20 cellular contexts compared by ENCODE assay signal in the genomic region with DNA sequence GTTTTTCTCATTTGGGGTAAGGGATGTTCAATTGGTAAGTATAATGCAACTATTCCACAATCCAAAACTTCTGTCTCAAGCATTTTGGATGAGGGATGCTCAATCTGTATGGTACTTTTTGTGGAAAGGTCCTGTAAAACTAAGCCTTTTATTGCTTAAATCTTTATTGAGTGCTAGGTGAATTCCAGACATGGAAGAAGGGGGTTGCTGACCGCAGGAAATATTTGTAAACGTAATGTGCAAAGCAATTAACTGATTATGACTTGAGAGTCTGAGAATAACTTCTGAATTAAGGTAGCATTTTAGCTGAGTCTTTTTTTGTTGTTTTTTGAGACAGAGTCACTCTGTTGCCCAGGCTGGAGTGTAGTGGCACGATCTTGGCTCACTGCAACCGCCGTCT. TPM values are rescaled to one million over a fixed set of nuclear protein-coding genes. Genes with fewer than 3 reads are reported as not detected.
DNase-seq lines count a peak whose midpoint lies in the region; ATAC-seq and TF ChIP-seq lines count a peak whose summit lies in the region.
"Had no signal": no experiment of that assay in that cellular context is flagged by ENCODE, and none has a peak within 500 bp of the region (broad histone marks: within the 10 kb centered on the region; RNA-seq: fewer than 3 reads in every experiment).

No MANE protein-coding gene starts in this region.

- peaks cover 5% of the 10 kb centered on the region for H3K36me3 ChIP-seq in CD8-positive, alpha-beta memory T cell (ENCODE audit: insufficient read depth, low read length)
- H3K36me3 ChIP-seq in iPS-20b (ENCODE audit: insufficient read depth, low read depth, low read length) (peaks cover 72% of the 10 kb centered on the region), esophagus squamous epithelium (peaks cover 0 to 20% (median 4%) of the 10 kb centered on the region in 3 donors)

- H3K36me3 Mint-ChIP-seq in activated CD4-positive, alpha-beta T cell treated with anti-CD3 and anti-CD28 coated beads for 36 hours (ENCODE audit: low read depth), result peaks cover 54% of the 10 kb centered on the region
- H3K36me3 Mint-ChIP-seq in CD8-positive, alpha-beta memory T cell, result peaks cover 4 to 43% (median 10%) of the 10 kb centered on the region in 3 donors
- H3K36me3 Mint-ChIP-seq in activated CD8-positive, alpha-beta T cell treated with anti-CD3 and anti-CD28 coated beads for 36 hours (ENCODE audit: low read depth), result peaks cover 55% of the 10 kb centered on the region

- H3K4me1 Mint-ChIP-seq in activated CD4-positive, alpha-beta T cell treated with anti-CD3 and anti-CD28 coated beads for 36 hours, result peaks cover 72% of the 10 kb centered on the region
- peaks cover 56 to 81% (median 74%) of the 10 kb centered on the region in 3 donors for H3K4me1 Mint-ChIP-seq in CD8-positive, alpha-beta memory T cell
- peaks cover 61% of the 10 kb centered on the region for H3K4me1 Mint-ChIP-seq in activated CD8-positive, alpha-beta T cell treated with anti-CD3 and anti-CD28 coated beads for 36 hours (ENCODE audit: low read depth)

- H3K4me1 ChIP-seq in CD8-positive, alpha-beta memory T cell (ENCODE audit: insufficient read depth, low read length), result peaks cover 69% of the 10 kb centered on the region
- H3K4me1 ChIP-seq in iPS-20b (ENCODE audit: insufficient read depth, low read length), result peaks cover 35% of the 10 kb centered on the region
- H3K4me1 ChIP-seq in esophagus squamous epithelium, result peaks cover 29 to 80% (median 35%) of the 10 kb centered on the region in 3 donors

- H3K4me3 Mint-ChIP-seq in activated CD4-positive, alpha-beta T cell treated with anti-CD3 and anti-CD28 coated beads for 36 hours, result no peak overlapping the region
- peak overlapping the region; percentile 18 to 77 (median 40) for H3K4me3 Mint-ChIP-seq in CD8-positive, alpha-beta memory T cell
- peak overlapping the region; percentile 15 for H3K4me3 Mint-ChIP-seq in activated CD8-positive, alpha-beta T cell treated with anti-CD3 and anti-CD28 coated beads for 36 hours
- H3K4me3 Mint-ChIP-seq: CD14-positive monocyte had no signal

- peak overlapping the region; percentile 77 for H3K27ac Mint-ChIP-seq in activated CD4-positive, alpha-beta T cell treated with anti-CD3 and anti-CD28 coated beads for 36 hours
- H3K27ac Mint-ChIP-seq in CD8-positive, alpha-beta memory T cell, result peak overlapping the region; percentile 25 to 88 (median 68)
- peak overlapping the region; percentile 46 for H3K27ac Mint-ChIP-seq in activated CD8-positive, alpha-beta T cell treated with anti-CD3 and anti-CD28 coated beads for 36 hours

- no peaks in the 10 kb centered on the region for H3K27me3 ChIP-seq in CD8-positive, alpha-beta memory T cell (ENCODE audit: insufficient read depth, low read length, poor library complexity, severe bottlenecking)
- H3K27me3 ChIP-seq in iPS-20b (ENCODE audit: insufficient read depth, low read length) (no peaks in the 10 kb centered on the region), esophagus squamous epithelium (no peaks in the 10 kb centered on the region)
- H3K27me3 ChIP-seq: neutrophil, upper lobe of right lung had no signal

- no peak for DNase-seq in activated CD4-positive, alpha-beta T cell treated with anti-CD3 and anti-CD28 coated beads for 36 hours
- DNase-seq in activated CD4-positive, alpha-beta T cell treated with anti-CD3 and anti-CD28 coated beads for 4 hours, result no peak
- no peak for DNase-seq in CD8-positive, alpha-beta memory T cell
- no peak for DNase-seq in activated CD8-positive, alpha-beta T cell treated with anti-CD3 and anti-CD28 coated beads for 36 hours
- DNase-seq in hippocampal formation (lab: John Stamatoyannopoulos, UW) (no peak), esophagus squamous epithelium (lab: John Stamatoyannopoulos, UW) (no peak)
- DNase-seq in activated effector memory CD4-positive, alpha-beta T cell treated with Interleukin-2 at 50 U/mL for 16 hours, result no peak
- DNase-seq: central memory CD4-positive, alpha-beta T cell; DMS79; Karpas-422; NCI-H1105 treated with DMSO at 0.1 percent for 48 hours; retina; stimulated activated naive CD4-positive, alpha-beta T cell; upper lobe of right lung had no signal

- WGBS in esophagus squamous epithelium, 2 donors, result 86 to 91% methylated on average over 5 of the region's 5 CpGs

- POLR2A ChIA-PET in activated CD4-positive, alpha-beta T cell treated with anti-CD3 and anti-CD28 coated beads for 36 hours (lab: Charles Lee), result no interaction called here
- POLR2A ChIA-PET in CD8-positive, alpha-beta memory T cell (lab: Charles Lee), result interaction anchor here (0.6 to 1.0 kb wide), 2 partner anchors 9 to 98 kb away, joined by 5 to 6 read pairs; no protein-coding TSS in a partner anchor
- POLR2A ChIA-PET in activated CD8-positive, alpha-beta T cell treated with anti-CD3 and anti-CD28 coated beads for 36 hours (lab: Charles Lee), result no interaction called here

- no peak for TF ChIP-seq CTCF in activated CD8-positive, alpha-beta T cell treated with anti-CD3 and anti-CD28 coated beads for 36 hours (IDR thresholded peaks at IDR 0.05)
- no peak for TF ChIP-seq CTCF in esophagus squamous epithelium (IDR thresholded peaks at IDR 0.05)

- H3K9me3 Mint-ChIP-seq in activated CD4-positive, alpha-beta T cell treated with anti-CD3 and anti-CD28 coated beads for 36 hours (ENCODE audit: low read depth), result no peaks in the 10 kb centered on the region
- no peaks in the 10 kb centered on the region for H3K9me3 Mint-ChIP-seq in CD8-positive, alpha-beta memory T cell
- H3K9me3 Mint-ChIP-seq in activated CD8-positive, alpha-beta T cell treated with anti-CD3 and anti-CD28 coated beads for 36 hours, result no peaks in the 10 kb centered on the region
- H3K9me3 Mint-ChIP-seq: CD14-positive monocyte had no signal

- TF ChIP-seq POLR2A in esophagus squamous epithelium (IDR thresholded peaks at IDR 0.05), result no peak

- no peak for ATAC-seq in activated CD4-positive, alpha-beta T cell treated with anti-CD3 and anti-CD28 coated beads for 36 hours
- no peak for ATAC-seq in activated CD8-positive, alpha-beta T cell treated with anti-CD3 and anti-CD28 coated beads for 36 hours
- ATAC-seq: Panc1, upper lobe of right lung had no signal

- H3K9ac ChIP-seq in iPS-20b (ENCODE audit: low read depth, low read length), result no peak overlapping the region

- CTCF ChIA-PET in activated CD4-positive, alpha-beta T cell treated with anti-CD3 and anti-CD28 coated beads for 36 hours (lab: Charles Lee), result interaction anchor here (1.2 kb wide), 1 partner anchor 9 kb away, joined by 5 read pairs; no protein-coding TSS in a partner anchor
- CTCF ChIA-PET in CD8-positive, alpha-beta memory T cell (lab: Charles Lee), result no interaction called here
- CTCF ChIA-PET in activated CD8-positive, alpha-beta T cell treated with anti-CD3 and anti-CD28 coated beads for 36 hours (lab: Charles Lee), result no interaction called here

- H3K9me3 ChIP-seq in CD8-positive, alpha-beta memory T cell (ENCODE audit: low read length), result no peaks in the 10 kb centered on the region
- H3K9me3 ChIP-seq in iPS-20b (ENCODE audit: insufficient read depth, low read depth, low read length), result no peaks in the 10 kb centered on the region
- no peaks in the 10 kb centered on the region for H3K9me3 ChIP-seq in esophagus squamous epithelium
- H3K9me3 ChIP-seq: neutrophil, upper lobe of right lung had no signal

- intact Hi-C loops in activated CD4-positive, alpha-beta T cell treated with anti-CD3 and anti-CD28 coated beads for 36 hours (cut with DNase I, micrococcal nuclease), result loop anchor here (5.0 to 10.0 kb wide), 8 partner anchors 33 to 1302 kb away; a partner anchor contains a TSS
- intact Hi-C loops in activated CD8-positive, alpha-beta T cell treated with anti-CD3 and anti-CD28 coated beads for 36 hours (cut with micrococcal nuclease), result no loop called here
- intact Hi-C loops in esophagus squamous epithelium (cut with DNase I), result no loop called here

- no peak overlapping the region for H3K4me3 ChIP-seq in CD8-positive, alpha-beta memory T cell (ENCODE audit: low read length)
- H3K4me3 ChIP-seq in iPS-20b (ENCODE audit: low read length) (peak overlapping the region; percentile 100; the same call in 1 of the 2 replicates), esophagus squamous epithelium (no peak overlapping the region)
- H3K4me3 ChIP-seq: upper lobe of right lung had no signal

- no peaks in the 10 kb centered on the region for H3K27me3 Mint-ChIP-seq in activated CD4-positive, alpha-beta T cell treated with anti-CD3 and anti-CD28 coated beads for 36 hours
- H3K27me3 Mint-ChIP-seq in CD8-positive, alpha-beta memory T cell, result no peaks in the 10 kb centered on the region
- H3K27me3 Mint-ChIP-seq in activated CD8-positive, alpha-beta T cell treated with anti-CD3 and anti-CD28 coated beads for 36 hours, result no peaks in the 10 kb centered on the region

- no peak overlapping the region for H3K27ac ChIP-seq in CD8-positive, alpha-beta memory T cell (ENCODE audit: low read depth, low read length)
- H3K27ac ChIP-seq in iPS-20b (ENCODE audit: low read length), result no peak overlapping the region
- H3K27ac ChIP-seq in esophagus squamous epithelium, result no peak overlapping the region
- H3K27ac ChIP-seq: neutrophil, upper lobe of right lung had no signal

RNA-seq across cellular contexts. Expression of a gene that starts 3.1 kb away (rescaled TPM):
- 10 to 100 TPM; 65.7 to 86.0 TPM for total RNA-seq in activated CD4-positive, alpha-beta T cell treated with anti-CD3 and anti-CD28 coated beads for 36 hours
- total RNA-seq in CD8-positive, alpha-beta memory T cell, result 10 to 100 TPM; 82.6 to 84.2 TPM
- 118 TPM for polyA plus RNA-seq in CD8-positive, alpha-beta memory T cell
- total RNA-seq in activated CD8-positive, alpha-beta T cell treated with anti-CD3 and anti-CD28 coated beads for 36 hours, result 10 to 100 TPM; 57.8 to 59.4 TPM
- 10 to 100 TPM; 23.5 to 30.0 (median 27.1) TPM for total RNA-seq in esophagus squamous epithelium

RNA-seq across cellular contexts. Expression of a gene that starts 32.0 kb away (rescaled TPM):
- total RNA-seq in activated CD4-positive, alpha-beta T cell treated with anti-CD3 and anti-CD28 coated beads for 36 hours, result 100 to 1,000 TPM; 150 to 220 TPM
- total RNA-seq in CD8-positive, alpha-beta memory T cell, result 100 to 1,000 TPM; 174 to 192 TPM
- 594 TPM for polyA plus RNA-seq in CD8-positive, alpha-beta memory T cell
- total RNA-seq in activated CD8-positive, alpha-beta T cell treated with anti-CD3 and anti-CD28 coated beads for 36 hours, result 100 to 1,000 TPM; 153 to 178 TPM
- total RNA-seq in esophagus squamous epithelium, result 100 to 1,000 TPM; 300 to 496 (median 418) TPM

RNA-seq across cellular contexts. Expression of a gene that starts 52.6 kb away (rescaled TPM):
- total RNA-seq in activated CD4-positive, alpha-beta T cell treated with anti-CD3 and anti-CD28 coated beads for 36 hours, result not detected
- total RNA-seq in CD8-positive, alpha-beta memory T cell, result not detected
- not detected for polyA plus RNA-seq in CD8-positive, alpha-beta memory T cell
- total RNA-seq in activated CD8-positive, alpha-beta T cell treated with anti-CD3 and anti-CD28 coated beads for 36 hours, result not detected
- 10 to 100 TPM; 11.6 to 23.0 (median 17.4) TPM for total RNA-seq in esophagus squamous epithelium
- total RNA-seq: H4, kidney epithelial cell had no signal

Comparison
In these comparisons a context has a peak if more than half of its experiments do, and no peak if none do; other contexts are left out.
1. RNA of a gene that starts 52.6 kb away (total RNA-seq): 11.6 to 23.0 TPM in esophagus squamous epithelium; not detected in activated CD4-positive, alpha-beta T cell treated with anti-CD3 and anti-CD28 coated beads for 36 hours, not detected in CD8-positive, alpha-beta memory T cell and not detected in activated CD8-positive, alpha-beta T cell treated with anti-CD3 and anti-CD28 coated beads for 36 hours; every median in the first group is over 10 times any median in the second.
2. intact Hi-C loops: an anchor here in activated CD4-positive, alpha-beta T cell treated with anti-CD3 and anti-CD28 coated beads for 36 hours (5.0 to 10.0 kb wide); none called in activated CD8-positive, alpha-beta T cell treated with anti-CD3 and anti-CD28 coated beads for 36 hours and esophagus squamous epithelium.
3. Peak in every context shown above with its lines, with median percentiles within 50 percentile points of each other: H3K27ac Mint-ChIP-seq.